Comparison of ENCODE assay signal across 6 cellular contexts in the genomic region with DNA sequence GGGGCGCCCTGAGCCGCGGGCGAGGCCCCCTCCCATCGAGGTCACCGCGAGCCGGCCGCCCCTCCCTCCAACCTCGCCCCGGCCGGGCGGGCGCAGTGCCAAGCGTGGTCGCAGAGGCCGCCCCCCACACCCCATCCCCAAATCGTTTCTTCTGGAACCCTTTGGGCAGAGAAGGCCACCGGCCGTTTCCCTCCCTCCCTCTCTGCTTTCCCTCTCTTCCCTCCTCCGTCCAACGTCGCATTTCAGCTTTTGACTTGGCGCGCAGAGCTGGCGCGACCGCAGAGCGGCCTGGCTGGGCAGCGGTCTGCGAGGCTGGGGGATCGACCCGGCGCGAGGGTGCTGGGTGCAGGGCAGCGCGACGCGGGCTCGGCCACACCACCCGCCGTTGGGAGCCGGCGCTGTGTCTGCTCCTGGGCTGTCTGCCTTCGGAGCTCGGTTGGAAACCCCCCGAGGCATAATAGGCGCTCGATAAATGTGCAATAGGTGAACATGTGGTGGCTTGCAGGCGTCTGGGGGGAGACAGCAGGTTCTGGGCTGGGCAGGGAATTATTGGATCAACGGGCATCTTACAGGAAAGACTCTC. TPM values are rescaled to one million over a fixed set of nuclear protein-coding genes. Genes with fewer than 3 reads are reported as not detected.
DNase-seq lines count a peak whose midpoint lies in the region; ATAC-seq and TF ChIP-seq lines count a peak whose summit lies in the region.

No MANE protein-coding gene starts in this region.

- H3K9me3 ChIP-seq in RWPE2 (ENCODE audit: severe bottlenecking) = no peaks in the 10 kb centered on the region
- no peaks in the 10 kb centered on the region for H3K9me3 ChIP-seq in iPS-15b (ENCODE audit: control insufficient read depth, insufficient read depth, low read length)

- ATAC-seq in GM23338 = peak; percentile 3
- peak; percentile 34 for ATAC-seq in RWPE2 (ENCODE audit: low read depth)
- ATAC-seq in GM21717 (IDR thresholded peaks at IDR 0.05; ENCODE audit: unreplicated experiment) = no peak

- H3K27ac Mint-ChIP-seq in GM23338 = no peak overlapping the region

- TF ChIP-seq CTCF in GM23338 (conservative IDR thresholded peaks at IDR 0.05; ENCODE audit: low read depth in 2 of 2) = no peak
- TF ChIP-seq CTCF in RWPE2 (IDR thresholded peaks at IDR 0.05; ENCODE audit: poor library complexity, severe bottlenecking) = no peak

- H3K27me3 ChIP-seq in GM23338 (ENCODE audit: insufficient read depth) (peaks cover 53% of the 10 kb centered on the region), RWPE2 (ENCODE audit: insufficient read depth, poor library complexity, severe bottlenecking) (peaks cover 6% of the 10 kb centered on the region), iPS-15b (ENCODE audit: control insufficient read depth, insufficient read depth, low read length) (peaks cover 14% of the 10 kb centered on the region)

- peak overlapping the region; percentile 69 for H3K4me3 Mint-ChIP-seq in GM23338

- H2AFZ ChIP-seq in GM23338 = peak overlapping the region; percentile 91

- H3K9me3 Mint-ChIP-seq in GM23338 = no peaks in the 10 kb centered on the region

- intact Hi-C loops in posterior cingulate gyrus (cut with DNase I) = no loop called here

- peaks cover 16% of the 10 kb centered on the region for H3K4me1 Mint-ChIP-seq in GM23338

- peaks cover 26% of the 10 kb centered on the region for H3F3A ChIP-seq in GM23338 (replicated peaks; ENCODE audit: low read depth)

- DNase-seq in GM23338 (ENCODE audit: low spot score) = peak; percentile 63
- DNase-seq in RWPE2 (ENCODE audit: low spot score) = no peak
- DNase-seq in posterior cingulate gyrus = no peak
- no peak for DNase-seq in mesenteric fat pad (ENCODE audit: low spot score)

- no peaks in the 10 kb centered on the region for H3K9me2 ChIP-seq in GM23338 (ENCODE audit: insufficient read depth)

- peak overlapping the region; percentile 38 for H3K9ac ChIP-seq in iPS-15b (ENCODE audit: low read depth, low read length)

- peaks cover 46% of the 10 kb centered on the region for H3K27me3 Mint-ChIP-seq in GM23338 (ENCODE audit: insufficient read depth, low read depth, poor library complexity)

- H3K36me3 Mint-ChIP-seq in GM23338 (ENCODE audit: low read depth) = peaks cover 7% of the 10 kb centered on the region

- H3K4me3 ChIP-seq in GM23338 (peak overlapping the region; percentile 71), RWPE2 (ENCODE audit: severe bottlenecking) (peak overlapping the region; percentile 52), iPS-15b (ENCODE audit: low read depth, low read length) (peak overlapping the region; percentile 43)

- H3K27ac ChIP-seq in GM23338 (ENCODE audit: low read depth) (no peak overlapping the region), RWPE2 (ENCODE audit: poor library complexity, severe bottlenecking) (peak overlapping the region; percentile 26)

- H3K4me2 ChIP-seq in GM23338 = peak overlapping the region; percentile 95

- H3K79me2 ChIP-seq in GM23338 (replicated peaks; ENCODE audit: insufficient read depth) = no peaks in the 10 kb centered on the region

- H4K20me1 ChIP-seq in GM23338 (replicated peaks; ENCODE audit: insufficient read depth) = no peaks in the 10 kb centered on the region; the same call in 1 of the 2 replicates

- H3K36me3 ChIP-seq in GM23338 (ENCODE audit: insufficient read depth) (no peaks in the 10 kb centered on the region), RWPE2 (ENCODE audit: low read depth) (no peaks in the 10 kb centered on the region), iPS-15b (ENCODE audit: control insufficient read depth, insufficient read depth, low read length) (peaks cover 10% of the 10 kb centered on the region)

- peaks cover 15% of the 10 kb centered on the region for H3K4me1 ChIP-seq in GM23338 (ENCODE audit: insufficient read depth)
- no peaks in the 10 kb centered on the region for H3K4me1 ChIP-seq in RWPE2 (ENCODE audit: insufficient read depth, poor library complexity, severe bottlenecking)
- H3K4me1 ChIP-seq in iPS-15b (ENCODE audit: control insufficient read depth, insufficient read depth, low read length) = peaks cover 11% of the 10 kb centered on the region

TF ChIP-seq in GM23338, 12 proteins besides CTCF, POLR2A, EP300 and RAD21 (continues in another document):
- TF ChIP-seq, protein P1, sequence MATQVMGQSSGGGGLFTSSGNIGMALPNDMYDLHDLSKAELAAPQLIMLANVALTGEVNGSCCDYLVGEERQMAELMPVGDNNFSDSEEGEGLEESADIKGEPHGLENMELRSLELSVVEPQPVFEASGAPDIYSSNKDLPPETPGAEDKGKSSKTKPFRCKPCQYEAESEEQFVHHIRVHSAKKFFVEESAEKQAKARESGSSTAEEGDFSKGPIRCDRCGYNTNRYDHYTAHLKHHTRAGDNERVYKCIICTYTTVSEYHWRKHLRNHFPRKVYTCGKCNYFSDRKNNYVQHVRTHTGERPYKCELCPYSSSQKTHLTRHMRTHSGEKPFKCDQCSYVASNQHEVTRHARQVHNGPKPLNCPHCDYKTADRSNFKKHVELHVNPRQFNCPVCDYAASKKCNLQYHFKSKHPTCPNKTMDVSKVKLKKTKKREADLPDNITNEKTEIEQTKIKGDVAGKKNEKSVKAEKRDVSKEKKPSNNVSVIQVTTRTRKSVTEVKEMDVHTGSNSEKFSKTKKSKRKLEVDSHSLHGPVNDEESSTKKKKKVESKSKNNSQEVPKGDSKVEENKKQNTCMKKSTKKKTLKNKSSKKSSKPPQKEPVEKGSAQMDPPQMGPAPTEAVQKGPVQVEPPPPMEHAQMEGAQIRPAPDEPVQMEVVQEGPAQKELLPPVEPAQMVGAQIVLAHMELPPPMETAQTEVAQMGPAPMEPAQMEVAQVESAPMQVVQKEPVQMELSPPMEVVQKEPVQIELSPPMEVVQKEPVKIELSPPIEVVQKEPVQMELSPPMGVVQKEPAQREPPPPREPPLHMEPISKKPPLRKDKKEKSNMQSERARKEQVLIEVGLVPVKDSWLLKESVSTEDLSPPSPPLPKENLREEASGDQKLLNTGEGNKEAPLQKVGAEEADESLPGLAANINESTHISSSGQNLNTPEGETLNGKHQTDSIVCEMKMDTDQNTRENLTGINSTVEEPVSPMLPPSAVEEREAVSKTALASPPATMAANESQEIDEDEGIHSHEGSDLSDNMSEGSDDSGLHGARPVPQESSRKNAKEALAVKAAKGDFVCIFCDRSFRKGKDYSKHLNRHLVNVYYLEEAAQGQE (IDR thresholded peaks at IDR 0.05; ENCODE audit: unreplicated experiment) = no peak

RNA-seq across cellular contexts. Expression of gene NTN3, which starts 2.9 kb away (rescaled TPM):
- total RNA-seq in GM23338 (2014; rRNA removed; shearing (Covaris generic)) = 1.7 and 3.0 TPM in 2 replicates
- polyA plus RNA-seq in GM23338 (2016; fragmentation: Nextera tagmentation; extraction: Ambion mirVana) = 0.10 TPM in 1 of 2 replicates, not detected in the other
- not detected for total RNA-seq in mesenteric fat pad

RNA-seq across cellular contexts. Expression of gene TBC1D24, which starts 6.7 kb away (rescaled TPM):
- total RNA-seq in GM23338 (2014; rRNA removed; shearing (Covaris generic)) = 19.3 and 21.0 TPM in 2 replicates
- 5.4 and 6.1 TPM in 2 replicates for polyA plus RNA-seq in GM23338 (2016; fragmentation: Nextera tagmentation; extraction: Ambion mirVana)
- total RNA-seq in mesenteric fat pad = 24.9 TPM

RNA-seq across cellular contexts. Expression of gene TEDC2, which starts 8.3 kb away (rescaled TPM):
- 86.5 and 98.9 TPM in 2 replicates for total RNA-seq in GM23338 (2014; rRNA removed; shearing (Covaris generic))
- polyA plus RNA-seq in GM23338 (2016; fragmentation: Nextera tagmentation; extraction: Ambion mirVana) = 50.2 and 50.6 TPM in 2 replicates
- total RNA-seq in mesenteric fat pad = not detected

RNA-seq across cellular contexts. Expression of gene CCNF, which starts 39.0 kb away (rescaled TPM):
- 53.0 and 54.2 TPM in 2 replicates for total RNA-seq in GM23338 (2014; rRNA removed; shearing (Covaris generic))
- polyA plus RNA-seq in GM23338 (2016; fragmentation: Nextera tagmentation; extraction: Ambion mirVana) = 21.2 and 24.5 TPM in 2 replicates
- total RNA-seq in mesenteric fat pad = 3.9 TPM

RNA-seq across cellular contexts. Expression of gene ATP6V0C, which starts 45.5 kb away (rescaled TPM):
- total RNA-seq in GM23338 (2014; rRNA removed; shearing (Covaris generic)) = 98.2 and 109 TPM in 2 replicates
- 154 and 162 TPM in 2 replicates for polyA plus RNA-seq in GM23338 (2016; fragmentation: Nextera tagmentation; extraction: Ambion mirVana)
- 203 TPM for total RNA-seq in mesenteric fat pad

Comparison
In these comparisons a context has a peak if more than half of its experiments do, and no peak if none do; other contexts are left out.
1. RNA of gene TEDC2, which starts 8.3 kb away (total RNA-seq): 86.5 to 98.9 TPM in GM23338; not detected in mesenteric fat pad (single experiment); every median in the first group is over 10 times any median in the second.
2. Peak in every context shown above with its lines, with median percentiles within 50 percentile points of each other: H3K4me3 ChIP-seq.